ENCODE assay signal across 39 cellular contexts in genomic region chr13:94778986-94779385, GRCh38.
"Had no signal": no experiment of that assay in that cellular context is flagged by ENCODE, and none has a peak within 500 bp of the region (broad histone marks: within the 10 kb centered on the region; RNA-seq: fewer than 3 reads in every experiment).

No MANE protein-coding gene starts in this region.

- H3K36me3 ChIP-seq: adrenal gland, ascending aorta, brain microvascular endothelial cell, breast epithelium, cardiac muscle cell had no signal

- FAIRE-seq: astrocyte, bronchial epithelial cell had no signal

- ATAC-seq: activated naive CD4-positive, alpha-beta T cell treated with anti-CD3 and anti-CD28 coated beads, Interleukin-2, amount 50 U/mL, for 72 hours; activated naive CD8-positive, alpha-beta T cell treated with anti-CD3 and anti-CD28 coated beads, Interleukin-2, amount 50 U/mL, for 24 hours; activated T-cell treated with anti-CD3 and anti-CD28 coated beads, Interleukin-2, amount 50 U/mL, for 4 hours; activated T-cell treated with anti-CD3 and anti-CD28 coated beads, Interleukin-2, amount 50 U/mL, for 72 hours; activated T-helper 17 cell treated with anti-CD3 and anti-CD28 coated beads, Interleukin-2, amount 50 U/mL, for 72 hours; body of pancreas had no signal

- H3K27ac ChIP-seq: adrenal gland, ascending aorta, body of pancreas, brain microvascular endothelial cell, breast epithelium, cardiac muscle cell had no signal

- H3K27me3 ChIP-seq: adrenal gland, ascending aorta, body of pancreas, brain microvascular endothelial cell, breast epithelium, cardiac muscle cell had no signal

- H3K27me3 Mint-ChIP-seq: activated naive CD8-positive, alpha-beta T cell treated with anti-CD3 and anti-CD28 coated beads, Interleukin-2, amount 10 ng/mL, durations not matched to agents 7 days and 5 days; activated T-helper 17 cell treated with anti-CD3 and anti-CD28 coated beads, Interleukin-2, amount 50 U/mL, for 72 hours had no signal

- H3K4me3 Mint-ChIP-seq: activated naive CD4-positive, alpha-beta T cell treated with anti-CD3 and anti-CD28 coated beads for 36 hours; activated naive CD4-positive, alpha-beta T cell treated with anti-CD3 and anti-CD28 coated beads, Interleukin-2, amount 10 ng/mL, durations not matched to agents 7 days and 5 days; activated naive CD4-positive, alpha-beta T cell treated with anti-CD3 and anti-CD28 coated beads, Interleukin-2, amount 50 U/mL, for 24 hours; activated naive CD8-positive, alpha-beta T cell; activated naive CD8-positive, alpha-beta T cell treated with anti-CD3 and anti-CD28 coated beads for 36 hours; activated naive CD8-positive, alpha-beta T cell treated with anti-CD3 and anti-CD28 coated beads, Interleukin-2, amount 10 ng/mL, durations not matched to agents 7 days and 5 days; activated naive CD8-positive, alpha-beta T cell treated with anti-CD3 and anti-CD28 coated beads, Interleukin-2, amount 50 U/mL, for 24 hours; activated T-cell treated with anti-CD3 and anti-CD28 coated beads, Interleukin-2, amount 50 U/mL, for 24 hours; activated T-cell treated with anti-CD3 and anti-CD28 coated beads, Interleukin-2, amount 50 U/mL, for 4 hours; activated T-cell treated with anti-CD3 and anti-CD28 coated beads, Interleukin-2, amount 50 U/mL, for 72 hours; activated T-helper 1 cell treated with anti-CD3 and anti-CD28 coated beads, Interleukin-12 subunit alpha, Interleukin-12 subunit beta, Interleukin-2, Interleukin-4 antibody, amounts not matched to agents 30 ng/mL and 10 ng/mL and 1 ng/mL, durations not matched to agents 14 hours and 24 hours and 36 hours; activated T-helper 17 cell treated with anti-CD3 and anti-CD28 coated beads, Interleukin-2, amount 50 U/mL, for 72 hours; brain; central memory CD8-positive, alpha-beta T cell had no signal

- H3K9me3 ChIP-seq: adrenal gland, ascending aorta had no signal

- H3K4me3 ChIP-seq: adrenal gland, ascending aorta, body of pancreas, breast epithelium, cardiac muscle cell had no signal

- H3K4me1 ChIP-seq: adrenal gland, ascending aorta, body of pancreas, breast epithelium had no signal

- H3K36me3 Mint-ChIP-seq: activated naive CD4-positive, alpha-beta T cell treated with anti-CD3 and anti-CD28 coated beads, Interleukin-2, amount 10 ng/mL, durations not matched to agents 7 days and 5 days; activated naive CD4-positive, alpha-beta T cell treated with anti-CD3 and anti-CD28 coated beads, Interleukin-2, amount 50 U/mL, for 24 hours; activated naive CD4-positive, alpha-beta T cell treated with anti-CD3 and anti-CD28 coated beads, Interleukin-2, amount 50 U/mL, for 72 hours; activated naive CD8-positive, alpha-beta T cell; activated naive CD8-positive, alpha-beta T cell treated with anti-CD3 and anti-CD28 coated beads for 36 hours; activated naive CD8-positive, alpha-beta T cell treated with anti-CD3 and anti-CD28 coated beads, Interleukin-2, amount 10 ng/mL, durations not matched to agents 7 days and 5 days had no signal

- H3K4me1 Mint-ChIP-seq: activated naive CD4-positive, alpha-beta T cell treated with anti-CD3 and anti-CD28 coated beads, Interleukin-2, amount 10 ng/mL, durations not matched to agents 7 days and 5 days; activated naive CD4-positive, alpha-beta T cell treated with anti-CD3 and anti-CD28 coated beads, Interleukin-2, amount 50 U/mL, for 24 hours; activated naive CD8-positive, alpha-beta T cell treated with anti-CD3 and anti-CD28 coated beads for 36 hours; activated naive CD8-positive, alpha-beta T cell treated with anti-CD3 and anti-CD28 coated beads, Interleukin-2, amount 10 ng/mL, durations not matched to agents 7 days and 5 days; activated naive CD8-positive, alpha-beta T cell treated with anti-CD3 and anti-CD28 coated beads, Interleukin-2, amount 50 U/mL, for 24 hours; activated T-helper 17 cell treated with anti-CD3 and anti-CD28 coated beads, Interleukin-2, amount 50 U/mL, for 72 hours; brain; central memory CD8-positive, alpha-beta T cell had no signal

- H3K27ac Mint-ChIP-seq: activated naive CD4-positive, alpha-beta T cell treated with anti-CD3 and anti-CD28 coated beads for 36 hours; activated naive CD4-positive, alpha-beta T cell treated with anti-CD3 and anti-CD28 coated beads, Interleukin-2, amount 10 ng/mL, durations not matched to agents 7 days and 5 days; activated naive CD4-positive, alpha-beta T cell treated with anti-CD3 and anti-CD28 coated beads, Interleukin-2, amount 50 U/mL, for 24 hours; activated naive CD4-positive, alpha-beta T cell treated with anti-CD3 and anti-CD28 coated beads, Interleukin-2, amount 50 U/mL, for 72 hours; activated naive CD8-positive, alpha-beta T cell; activated naive CD8-positive, alpha-beta T cell treated with anti-CD3 and anti-CD28 coated beads for 36 hours; activated naive CD8-positive, alpha-beta T cell treated with anti-CD3 and anti-CD28 coated beads, Interleukin-2, amount 10 ng/mL, durations not matched to agents 7 days and 5 days; activated naive CD8-positive, alpha-beta T cell treated with anti-CD3 and anti-CD28 coated beads, Interleukin-2, amount 50 U/mL, for 24 hours; activated T-cell treated with anti-CD3 and anti-CD28 coated beads, Interleukin-2, amount 50 U/mL, for 24 hours; activated T-cell treated with anti-CD3 and anti-CD28 coated beads, Interleukin-2, amount 50 U/mL, for 72 hours; activated T-helper 1 cell treated with anti-CD3 and anti-CD28 coated beads, Interleukin-12 subunit alpha, Interleukin-12 subunit beta, Interleukin-2, Interleukin-4 antibody, amounts not matched to agents 30 ng/mL and 10 ng/mL and 1 ng/mL, durations not matched to agents 14 hours and 24 hours and 36 hours; activated T-helper 17 cell treated with anti-CD3 and anti-CD28 coated beads, Interleukin-2, amount 50 U/mL, for 72 hours; activated T-helper 2 cell treated with anti-CD3 and anti-CD28 coated beads, Interferon-gamma antibody, Interleukin-2, Interleukin-4, amounts not matched to agents 10 μg/mL and 5 μg/mL and 100 μg/mL, durations not matched to agents 14 hours and 24 hours and 36 hours; brain had no signal

- DNase-seq: activated effector memory CD4-positive, alpha-beta T cell treated with anti-CD3 and anti-CD28 coated beads, Interleukin-2, amount 50 U/mL, for 16 hours; activated effector memory CD4-positive, alpha-beta T cell treated with Interleukin-2 at 50 U/mL for 16 hours; activated gamma-delta T cell; activated gamma-delta T cell treated with Interleukin-2 at 50 U/mL for 16 hours; activated naive CD4-positive, alpha-beta T cell; activated naive CD4-positive, alpha-beta T cell treated with anti-CD3 and anti-CD28 coated beads for 36 hours; activated naive CD4-positive, alpha-beta T cell treated with anti-CD3 and anti-CD28 coated beads, Interleukin-2, amount 10 ng/mL, durations not matched to agents 7 days and 5 days; activated naive CD4-positive, alpha-beta T cell treated with anti-CD3 and anti-CD28 coated beads, Interleukin-2, amount 50 U/mL, for 16 hours; activated naive CD4-positive, alpha-beta T cell treated with Interleukin-2 at 50 U/mL for 16 hours; activated naive CD8-positive, alpha-beta T cell treated with anti-CD3 and anti-CD28 coated beads for 36 hours; activated naive CD8-positive, alpha-beta T cell treated with anti-CD3 and anti-CD28 coated beads, Interleukin-2, amount 10 ng/mL, durations not matched to agents 7 days and 5 days; activated naive CD8-positive, alpha-beta T cell treated with anti-CD3 and anti-CD28 coated beads, Interleukin-2, amount 50 U/mL, for 24 hours; activated T-cell treated with anti-CD3 and anti-CD28 coated beads, Interleukin-2, amount 50 U/mL, for 1 hour; activated T-cell treated with anti-CD3 and anti-CD28 coated beads, Interleukin-2, amount 50 U/mL, for 24 hours; activated T-cell treated with anti-CD3 and anti-CD28 coated beads, Interleukin-2, amount 50 U/mL, for 4 hours; activated T-cell treated with anti-CD3 and anti-CD28 coated beads, Interleukin-2, amount 50 U/mL, for 48 hours; activated T-cell treated with anti-CD3 and anti-CD28 coated beads, Interleukin-2, amount 50 U/mL, for 72 hours; adrenal gland; amniotic stem cell; amygdala; anterior cingulate cortex; body of pancreas; brain microvascular endothelial cell; caudate nucleus; central memory CD4-positive, alpha-beta T cell; cerebellar nuclear complex had no signal

- H3K9me3 Mint-ChIP-seq: activated naive CD4-positive, alpha-beta T cell treated with anti-CD3 and anti-CD28 coated beads for 36 hours; activated naive CD4-positive, alpha-beta T cell treated with anti-CD3 and anti-CD28 coated beads, Interleukin-2, amount 50 U/mL, for 24 hours; activated naive CD8-positive, alpha-beta T cell treated with anti-CD3 and anti-CD28 coated beads, Interleukin-2, amount 50 U/mL, for 24 hours; activated T-cell treated with anti-CD3 and anti-CD28 coated beads, Interleukin-2, amount 50 U/mL, for 72 hours; activated T-helper 17 cell treated with anti-CD3 and anti-CD28 coated beads, Interleukin-2, amount 50 U/mL, for 72 hours had no signal
